ENCODE assay signal across 1 cellular context in genomic region chr16:69969657-69970056, GRCh38. TPM values are rescaled to one million over a fixed set of nuclear protein-coding genes. Genes with fewer than 3 reads are reported as not detected.
"Had no signal": no experiment of that assay in that cellular context is flagged by ENCODE, and none has a peak within 500 bp of the region (broad histone marks: within the 10 kb centered on the region; RNA-seq: fewer than 3 reads in every experiment).

No MANE protein-coding gene starts in this region.

RNA-seq across cellular contexts. Expression of gene CLEC18A, which starts 18.5 kb away (rescaled TPM):
- total RNA-seq: occipital lobe had no signal
